ENCODE assay signal across 22 cellular contexts in genomic region chr17:78306913-78307312, GRCh38. TPM values are rescaled to one million over a fixed set of nuclear protein-coding genes. Genes with fewer than 3 reads are reported as not detected.
DNase-seq lines count a peak whose midpoint lies in the region; ATAC-seq and TF ChIP-seq lines count a peak whose summit lies in the region.
"Had no signal": no experiment of that assay in that cellular context is flagged by ENCODE, and none has a peak within 500 bp of the region (broad histone marks: within the 10 kb centered on the region; RNA-seq: fewer than 3 reads in every experiment).

No MANE protein-coding gene starts in this region.

- no peak for TF ChIP-seq CTCF in lower lobe of right lung (IDR thresholded peaks at IDR 0.05)

- no peak overlapping the region for H3K27ac ChIP-seq in lower lobe of right lung
- H3K27ac ChIP-seq: BLaER1 treated with 17β-estradiol and CSF1 and Interleukin-3, amounts not matched to agents 10 nM and 100 nM had no signal

- no peaks in the 10 kb centered on the region for H3K27me3 ChIP-seq in lower lobe of right lung (ENCODE audit: low read depth)
- H3K27me3 ChIP-seq in MG63: no peaks in the 10 kb centered on the region
- H3K27me3 ChIP-seq: BLaER1 treated with 17β-estradiol and CSF1 and Interleukin-3, amounts not matched to agents 10 nM and 100 nM had no signal

- no peaks in the 10 kb centered on the region for H3K36me3 ChIP-seq in lower lobe of right lung
- no peaks in the 10 kb centered on the region for H3K36me3 ChIP-seq in MG63
- H3K36me3 ChIP-seq: BLaER1 treated with 17β-estradiol and CSF1 and Interleukin-3, amounts not matched to agents 10 nM and 100 nM had no signal

- H3K4me3 ChIP-seq in lower lobe of right lung (no peak overlapping the region), MG63 (no peak overlapping the region)
- H3K4me3 ChIP-seq: BLaER1 treated with 17β-estradiol and CSF1 and Interleukin-3, amounts not matched to agents 10 nM and 100 nM had no signal

- DNase-seq in SIG-M5 treated with dmso at 0.1 percent for 504 hours (lab: John Stamatoyannopoulos, UW; ENCODE audit: unreplicated experiment): peak; percentile 61
- no peak for DNase-seq in SIG-M5 (lab: John Stamatoyannopoulos, UW)
- peak; percentile 40 for DNase-seq in RKO (ENCODE audit: low spot score)
- peak; percentile 24 for DNase-seq in iris pigment epithelial cell (ENCODE audit: low read depth)
- no peak for DNase-seq in lower lobe of right lung
- DNase-seq in NCI-H146 treated with DMSO at 0.1 percent for 48 hours (lab: John Stamatoyannopoulos, UW; ENCODE audit: unreplicated experiment): no peak
- no peak for DNase-seq in MG63
- DNase-seq: 8988T; CD8-positive, alpha-beta T cell; NCI-H1048; NCI-H1417 treated with DMSO at 0.1 percent for 48 hours; NCI-H187 treated with DMSO at 0.1 percent for 48 hours; NCI-H2107; NCI-H446 treated with DMSO at 0.1 percent for 48 hours; NCI-H526 treated with DMSO at 0.1 percent for 48 hours; OCI-M1; SHP77; SK-N-SH; T-cell had no signal

- peaks cover 11% of the 10 kb centered on the region for H3K4me1 ChIP-seq in lower lobe of right lung

- ATAC-seq in lower lobe of right lung (no peak), GM18867 (IDR thresholded peaks at IDR 0.05; ENCODE audit: unreplicated experiment) (no peak)
- ATAC-seq: CD8-positive, alpha-beta T cell; HCT116; T-cell had no signal

- H3K9me3 ChIP-seq in lower lobe of right lung (no peaks in the 10 kb centered on the region), MG63 (no peaks in the 10 kb centered on the region)
- H3K9me3 ChIP-seq: SK-N-SH had no signal

- intact Hi-C loops in lower lobe of right lung (cut with DNase I): no loop called here

RNA-seq across cellular contexts. Expression of gene SOCS3, which starts 53.0 kb away (rescaled TPM):
- 69.5 TPM for total RNA-seq in lower lobe of right lung
- 23.4 and 32.9 TPM in 2 replicates for total RNA-seq in MG63 (2014; rRNA removed; shearing (Covaris generic); ENCODE audit: low replicate concordance)

Comparison
In these comparisons a context has a peak if more than half of its experiments do, and no peak if none do; other contexts are left out.
1. DNase-seq: peak in SIG-M5 treated with dmso at 0.1 percent for 504 hours (single experiment), RKO (single experiment) and iris pigment epithelial cell (single experiment); none in SIG-M5 (single experiment), lower lobe of right lung (single experiment), NCI-H146 treated with DMSO at 0.1 percent for 48 hours (single experiment) and MG63 (single experiment).